Comparison of ENCODE assay signal across 8 cellular contexts in genomic region chr17:75940727-75941441, GRCh38.
DNase-seq lines count a peak whose midpoint lies in the region; ATAC-seq and FAIRE-seq lines count a peak whose summit lies in the region.

FBF1 (minus strand) TSS chr17:75941042; CDS start chr17:75938149, 2,893 bp downstream.

- no peaks in the 10 kb centered on the region for H3K9me3 Mint-ChIP-seq in memory B cell

- ATAC-seq in GM21360 (IDR thresholded peaks at IDR 0.05; ENCODE audit: unreplicated experiment) (peak; percentile 88), memory B cell (ENCODE audit: low read depth) (peak; percentile 99)

- peaks cover 6% of the 10 kb centered on the region for H3K4me1 Mint-ChIP-seq in memory B cell

- H3K36me3 Mint-ChIP-seq in memory B cell, result no peaks in the 10 kb centered on the region

- no peaks in the 10 kb centered on the region for H3K27me3 ChIP-seq in effector memory CD4-positive, alpha-beta T cell (replicated peaks; ENCODE audit: control insufficient read depth, insufficient read depth, low read length, poor library complexity, severe bottlenecking)

- no peaks in the 10 kb centered on the region for H3K9me3 ChIP-seq in effector memory CD4-positive, alpha-beta T cell (ENCODE audit: control insufficient read depth, low read length)

- H3K27ac Mint-ChIP-seq in memory B cell, result peak within 1 kb of the TSS; percentile 67

- no peaks in the 10 kb centered on the region for H3K36me3 ChIP-seq in effector memory CD4-positive, alpha-beta T cell (ENCODE audit: control insufficient read depth, insufficient read depth, low read length)

- peak within 1 kb of the TSS; percentile 81 for H3K4me3 Mint-ChIP-seq in memory B cell

- H3K27ac ChIP-seq in effector memory CD4-positive, alpha-beta T cell (ENCODE audit: insufficient read depth, low read length, poor library complexity, severe bottlenecking), result peak within 1 kb of the TSS; percentile 88

- no peaks in the 10 kb centered on the region for H3K27me3 Mint-ChIP-seq in memory B cell

- H3K4me3 ChIP-seq in effector memory CD4-positive, alpha-beta T cell (ENCODE audit: insufficient read depth, low read depth, low read length, poor library complexity, severe bottlenecking), result peak within 1 kb of the TSS; percentile 98

- DNase-seq in CMK (ENCODE audit: low read depth), result peak; percentile 75
- DNase-seq in HTR-8/SVneo (ENCODE audit: insufficient read length, low spot score), result peak; percentile 99
- DNase-seq in NOMO-1 treated with DMSO at 0.1 percent for 48 hours (lab: John Stamatoyannopoulos, UW; ENCODE audit: unreplicated experiment), result peak; percentile 88
- peak; percentile 77 for DNase-seq in activated CD8-positive, alpha-beta memory T cell treated with anti-CD3 and anti-CD28 coated beads for 4 hours (ENCODE audit: low read depth in 2 of 2)
- peak; percentile 71 to 84 (median 80) for DNase-seq in effector memory CD4-positive, alpha-beta T cell
- DNase-seq in memory B cell (ENCODE audit: low spot score in 2 of 2), result peak; percentile 77 to 81
- peak; percentile 72 for DNase-seq in stimulated activated CD8-positive, alpha-beta memory T cell treated with anti-CD3 and anti-CD28 coated beads, Interleukin-12 subunit alpha, Interleukin-12 subunit beta, amount 100 ng/mL, for 1 hour (ENCODE audit: low read depth)

- H3K4me1 ChIP-seq in effector memory CD4-positive, alpha-beta T cell (ENCODE audit: control insufficient read depth, insufficient read depth, low read length, poor library complexity, severe bottlenecking), result no peaks in the 10 kb centered on the region

- peak; percentile 99 for FAIRE-seq in HTR-8/SVneo (lab: Jason Lieb, UNC)

Comparison
In these comparisons a context has a peak if more than half of its experiments do, and no peak if none do; other contexts are left out.
1. Peak in every context shown above with its lines: DNase-seq, ATAC-seq, H3K4me3 ChIP-seq and H3K27ac ChIP-seq.